14 cellular contexts compared by ENCODE assay signal in genomic region chr7:150734293-150734692, GRCh38. TPM values are rescaled to one million over a fixed set of nuclear protein-coding genes. Genes with fewer than 3 reads are reported as not detected.
A peak's percentile ranks its signal among the peaks of the same experiment; 100 is the strongest.
DNase-seq lines count a peak whose midpoint lies in the region; ATAC-seq, FAIRE-seq and TF ChIP-seq lines count a peak whose summit lies in the region.
"Had no signal": no experiment of that assay in that cellular context is flagged by ENCODE, and none has a peak within 500 bp of the region (broad histone marks: within the 10 kb centered on the region; RNA-seq: fewer than 3 reads in every experiment).

No MANE protein-coding gene starts in this region.

- H3K36me3 Mint-ChIP-seq in T-helper 2 cell treated with Interferon-gamma antibody and Interleukin-4, amounts not matched to agents 5 μg/mL and 100 μg/mL, for 36 hours (ENCODE audit: low read depth) = peaks cover 29% of the 10 kb centered on the region
- H3K36me3 Mint-ChIP-seq in dendritic cell treated with granulocyte-macrophage colony-stimulating factor and Interleukin-4, amounts not matched to agents 40 ng/mL and 50 ng/mL, for 4 days (ENCODE audit: low read depth) = peaks cover 11% of the 10 kb centered on the region

- H3K4me1 Mint-ChIP-seq in T-helper 2 cell treated with Interferon-gamma antibody and Interleukin-4, amounts not matched to agents 5 μg/mL and 100 μg/mL, for 36 hours (ENCODE audit: low read depth) = peaks cover 70% of the 10 kb centered on the region
- H3K4me1 Mint-ChIP-seq in dendritic cell treated with granulocyte-macrophage colony-stimulating factor and Interleukin-4, amounts not matched to agents 40 ng/mL and 50 ng/mL, for 4 days (ENCODE audit: low read depth) = peaks cover 48% of the 10 kb centered on the region

- peak; percentile 84 for FAIRE-seq in GM12892 (lab: Jason Lieb, UNC)

- intact Hi-C loops in dendritic cell treated with granulocyte-macrophage colony-stimulating factor and Interleukin-4, amounts not matched to agents 40 ng/mL and 50 ng/mL, for 4 days (cut with micrococcal nuclease) = no loop called here

- peaks cover under 1% of the 10 kb centered on the region for H3K9me3 Mint-ChIP-seq in T-helper 2 cell treated with Interferon-gamma antibody and Interleukin-4, amounts not matched to agents 5 μg/mL and 100 μg/mL, for 36 hours
- no peaks in the 10 kb centered on the region for H3K9me3 Mint-ChIP-seq in dendritic cell treated with granulocyte-macrophage colony-stimulating factor and Interleukin-4, amounts not matched to agents 40 ng/mL and 50 ng/mL, for 4 days

- peak overlapping the region; percentile 93 for H3K27ac Mint-ChIP-seq in T-helper 2 cell treated with Interferon-gamma antibody and Interleukin-4, amounts not matched to agents 5 μg/mL and 100 μg/mL, for 36 hours
- peak overlapping the region; percentile 44 for H3K27ac Mint-ChIP-seq in dendritic cell treated with granulocyte-macrophage colony-stimulating factor and Interleukin-4, amounts not matched to agents 40 ng/mL and 50 ng/mL, for 4 days

- 0 out of 2 replicates have a peak, but pooled peaks have one; percentile 26 for TF ChIP-seq POLR2A in GM12892 (IDR thresholded peaks at IDR 0.05; ENCODE audit: low read depth, low read length)

- peak; percentile 65 for DNase-seq in activated CD4-positive, alpha-beta T cell treated with anti-CD3 and anti-CD28 coated beads for 48 hours
- no peak for DNase-seq in activated CD4-positive, alpha-beta T cell treated with anti-CD3 and anti-CD28 coated beads, Interleukin-2, amount 50 U/mL, for 48 hours
- no peak for DNase-seq in GM12892 (ENCODE audit: insufficient read length)
- DNase-seq in T-helper 2 cell treated with Interferon-gamma antibody and Interleukin-4, amounts not matched to agents 5 μg/mL and 100 μg/mL, for 36 hours (ENCODE audit: low spot score) = peak; percentile 71
- DNase-seq in GM10248 (ENCODE audit: extremely low spot score) = no peak
- no peak for DNase-seq in HuH-7.5 (ENCODE audit: low spot score)
- DNase-seq: 8988T, colonic mucosa, foreskin keratinocyte, NCI-H2081 treated with DMSO at 0.1 percent for 48 hours, NCI-H524 treated with DMSO at 0.1 percent for 48 hours, T-helper 9 cell had no signal

- CTCF ChIA-PET in GM10248 (lab: Yijun Ruan, JAX) = interaction anchor here (1.7 to 2.2 kb wide), 2 partner anchors 18 to 285 kb away, joined by 6 read pairs; partner anchors contain the start of gene GIMAP1

- no peak for TF ChIP-seq CTCF in GM10248 (IDR thresholded peaks at IDR 0.05; ENCODE audit: control extremely low read depth, extremely low read depth, low read depth, missing control alignments)

- POLR2A ChIA-PET in GM10248 (lab: Yijun Ruan, JAX) = no interaction called here

- no peak for ATAC-seq in GM18870 (IDR thresholded peaks at IDR 0.05; ENCODE audit: unreplicated experiment)
- ATAC-seq: foreskin keratinocyte had no signal

- peak overlapping the region; percentile 1 for H3K4me3 Mint-ChIP-seq in T-helper 2 cell treated with Interferon-gamma antibody and Interleukin-4, amounts not matched to agents 5 μg/mL and 100 μg/mL, for 36 hours
- no peak overlapping the region for H3K4me3 Mint-ChIP-seq in dendritic cell treated with granulocyte-macrophage colony-stimulating factor and Interleukin-4, amounts not matched to agents 40 ng/mL and 50 ng/mL, for 4 days

- H3K27me3 Mint-ChIP-seq in T-helper 2 cell treated with Interferon-gamma antibody and Interleukin-4, amounts not matched to agents 5 μg/mL and 100 μg/mL, for 36 hours (ENCODE audit: low read depth) = no peaks in the 10 kb centered on the region
- H3K27me3 Mint-ChIP-seq in dendritic cell treated with granulocyte-macrophage colony-stimulating factor and Interleukin-4, amounts not matched to agents 40 ng/mL and 50 ng/mL, for 4 days = peaks cover 1% of the 10 kb centered on the region

RNA-seq across cellular contexts. Expression of gene GIMAP5, which starts 2.9 kb away (rescaled TPM):
- 25.7 TPM for polyA plus RNA-seq in GM12892 (2012; ENCODE audit: missing spikeins)
- polyA plus RNA-seq: foreskin keratinocyte had no signal

RNA-seq across cellular contexts. Expression of gene GIMAP1, which starts 17.9 kb away (rescaled TPM):
- polyA plus RNA-seq in GM12892 (2012; ENCODE audit: missing spikeins) = 1.3 TPM
- polyA plus RNA-seq: foreskin keratinocyte had no signal

RNA-seq across cellular contexts. Expression of gene GIMAP2, which starts 48.8 kb away (rescaled TPM):
- 29.7 TPM for polyA plus RNA-seq in GM12892 (2012; ENCODE audit: missing spikeins)

Comparison
In these comparisons a context has a peak if more than half of its experiments do, and no peak if none do; other contexts are left out.
1. DNase-seq: peak in activated CD4-positive, alpha-beta T cell treated with anti-CD3 and anti-CD28 coated beads for 48 hours (single experiment) and T-helper 2 cell treated with Interferon-gamma antibody and Interleukin-4, amounts not matched to agents 5 μg/mL and 100 μg/mL, for 36 hours (single experiment); none in activated CD4-positive, alpha-beta T cell treated with anti-CD3 and anti-CD28 coated beads, Interleukin-2, amount 50 U/mL, for 48 hours (0 of 2), GM12892 (single experiment), GM10248 (single experiment) and HuH-7.5 (single experiment).